In the genomic region with DNA sequence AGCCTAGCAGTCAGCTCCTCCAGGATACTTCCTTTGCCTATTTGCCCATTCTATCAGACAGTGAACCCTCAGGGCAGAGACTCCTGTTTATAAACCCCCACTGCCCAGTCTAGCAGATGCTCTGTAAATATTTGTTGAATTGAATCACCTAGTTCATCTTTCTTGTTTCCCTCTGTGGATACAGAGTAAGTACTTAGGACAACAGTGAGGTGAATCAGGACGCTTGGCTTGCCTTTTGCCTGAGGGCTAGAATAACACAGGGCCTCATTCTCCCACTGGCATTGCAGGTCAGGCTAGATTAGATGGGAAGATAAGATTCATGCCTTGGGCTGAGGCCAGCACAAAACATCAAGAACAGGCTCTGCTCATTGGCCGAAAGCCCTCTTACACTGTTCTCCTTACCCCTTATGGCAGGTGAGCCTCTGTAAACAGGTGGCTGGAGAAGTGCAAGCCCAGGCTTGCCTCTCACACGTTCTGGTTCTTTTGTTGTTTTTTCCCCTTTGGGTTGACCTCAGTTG, we compare ENCODE assay signal across 9 cellular contexts. TPM values are rescaled to one million over a fixed set of nuclear protein-coding genes. Genes with fewer than 3 reads are reported as not detected.
A peak's percentile ranks its signal among the peaks of the same experiment; 100 is the strongest.
DNase-seq lines count a peak whose midpoint lies in the region; ATAC-seq, FAIRE-seq and TF ChIP-seq lines count a peak whose summit lies in the region.
"Had no signal": no experiment of that assay in that cellular context is flagged by ENCODE, and none has a peak within 500 bp of the region (broad histone marks: within the 10 kb centered on the region; RNA-seq: fewer than 3 reads in every experiment).

No MANE protein-coding gene starts in this region.

- peak overlapping the region; percentile 1 for H3K9ac ChIP-seq in astrocyte (ENCODE audit: low read length)

- H3K9me3 Mint-ChIP-seq in GM23338 (no peaks in the 10 kb centered on the region), astrocyte (ENCODE audit: unreplicated experiment) (no peaks in the 10 kb centered on the region)

- peak; percentile 55 for ATAC-seq in GM23338

- peaks cover 4% of the 10 kb centered on the region for H3K27me3 Mint-ChIP-seq in GM23338 (ENCODE audit: insufficient read depth, low read depth, poor library complexity)
- H3K27me3 Mint-ChIP-seq in astrocyte (ENCODE audit: low read depth, unreplicated experiment) = peaks cover 2% of the 10 kb centered on the region

- H3K4me1 ChIP-seq in GM23338 (ENCODE audit: insufficient read depth) (peaks cover 11% of the 10 kb centered on the region; the same call in 1 of the 2 replicates), astrocyte (ENCODE audit: insufficient read depth, low read length) (peaks cover 15% of the 10 kb centered on the region), prostate gland (replicated peaks) (peaks cover 3% of the 10 kb centered on the region)

- TF ChIP-seq POLR2A in prostate gland (IDR thresholded peaks at IDR 0.05) = no peak

- H3K4me1 Mint-ChIP-seq in GM23338 (peaks cover 8% of the 10 kb centered on the region), astrocyte (ENCODE audit: low read depth, unreplicated experiment) (peaks cover 22% of the 10 kb centered on the region)

- H3K9me3 ChIP-seq in astrocyte (ENCODE audit: insufficient read depth, low read depth, low read length) (no peaks in the 10 kb centered on the region), prostate gland (no peaks in the 10 kb centered on the region)

- DNase-seq in GM23338 (ENCODE audit: low spot score) (no peak), NCI-H226 (peak; percentile 89), astrocyte (ENCODE audit: low read depth) (peak; percentile 47), prostate gland (ENCODE audit: low spot score) (peak; percentile 91), iPS-NIHi11 (ENCODE audit: low spot score) (no peak), inferior parietal cortex (ENCODE audit: extremely low spot score) (no peak)
- no peak for DNase-seq in stimulated activated CD4-positive, alpha-beta T cell treated with anti-CD3 and anti-CD28 coated beads, Interleukin-2, amount 100 ng/mL, for 24 hours

- WGBS in prostate gland = 33% methylated on average over 3 of the region's 3 CpGs

- H3K4me2 ChIP-seq in GM23338 = no peak overlapping the region
- H3K4me2 ChIP-seq in astrocyte (ENCODE audit: low read length) = peak overlapping the region; percentile 26

- FAIRE-seq in astrocyte (lab: Jason Lieb, UNC) = no peak
- FAIRE-seq: GM18507 had no signal

- H3K27me3 ChIP-seq in GM23338 (ENCODE audit: insufficient read depth) = no peaks in the 10 kb centered on the region; the same call in 1 of the 2 replicates
- H3K27me3 ChIP-seq in astrocyte (ENCODE audit: insufficient read depth, low read length) = no peaks in the 10 kb centered on the region
- no peaks in the 10 kb centered on the region for H3K27me3 ChIP-seq in prostate gland (replicated peaks; ENCODE audit: insufficient read depth)

- no peaks in the 10 kb centered on the region for H3K9me2 ChIP-seq in GM23338 (ENCODE audit: insufficient read depth)

- TF ChIP-seq CTCF in C4-2B (conservative IDR thresholded peaks at IDR 0.05) (no peak), GM23338 (conservative IDR thresholded peaks at IDR 0.05; ENCODE audit: low read depth in 2 of 2) (no peak), astrocyte (IDR thresholded peaks at IDR 0.05; ENCODE audit: insufficient read depth, low read depth, low read length) (no peak), prostate gland (IDR thresholded peaks at IDR 0.05) (no peak)

- no peaks in the 10 kb centered on the region for H4K20me1 ChIP-seq in GM23338 (replicated peaks; ENCODE audit: insufficient read depth)
- H4K20me1 ChIP-seq in astrocyte (ENCODE audit: insufficient read depth, low read length) = no peaks in the 10 kb centered on the region

- H3K4me3 Mint-ChIP-seq in GM23338 (no peak overlapping the region), astrocyte (ENCODE audit: unreplicated experiment) (no peak overlapping the region)

- H3K4me3 ChIP-seq in GM23338 (no peak overlapping the region), astrocyte (ENCODE audit: insufficient read depth, low read depth, low read length) (no peak overlapping the region), prostate gland (no peak overlapping the region)

- H3K27ac Mint-ChIP-seq in GM23338 (no peak overlapping the region), astrocyte (ENCODE audit: unreplicated experiment) (peak overlapping the region; percentile 59)

- H3K36me3 Mint-ChIP-seq in GM23338 (ENCODE audit: low read depth) (no peaks in the 10 kb centered on the region), astrocyte (ENCODE audit: low read depth, unreplicated experiment) (no peaks in the 10 kb centered on the region)

- H2AFZ ChIP-seq in GM23338 (peak overlapping the region; percentile 81; the same call in 1 of the 2 replicates), astrocyte (ENCODE audit: low read depth, low read length) (no peak overlapping the region)

- H3K36me3 ChIP-seq in GM23338 (ENCODE audit: insufficient read depth) (no peaks in the 10 kb centered on the region), astrocyte (ENCODE audit: insufficient read depth, low read length) (no peaks in the 10 kb centered on the region), prostate gland (no peaks in the 10 kb centered on the region)

- H3K79me2 ChIP-seq in GM23338 (replicated peaks; ENCODE audit: insufficient read depth) = no peaks in the 10 kb centered on the region
- H3K79me2 ChIP-seq in astrocyte (ENCODE audit: insufficient read depth, low read length) = no peaks in the 10 kb centered on the region

- intact Hi-C loops in prostate gland (cut with DNase I) = no loop called here

- H3K27ac ChIP-seq in C4-2B (peak overlapping the region; percentile 79), GM23338 (ENCODE audit: low read depth) (no peak overlapping the region), astrocyte (ENCODE audit: low read depth, low read length) (no peak overlapping the region), prostate gland (peak overlapping the region; percentile 35 to 45)

- no peaks in the 10 kb centered on the region for H3F3A ChIP-seq in GM23338 (replicated peaks; ENCODE audit: low read depth)

TF ChIP-seq in GM23338, 12 proteins besides CTCF, POLR2A, EP300 and RAD21 (continues in another document):
- TF ChIP-seq JUNB (IDR thresholded peaks at IDR 0.05; ENCODE audit: unreplicated experiment) = no peak
- TF ChIP-seq ZNF114 (CRISPR knock-in tag; IDR thresholded peaks at IDR 0.05) = no peak
- no peak for TF ChIP-seq POLR2AphosphoS5 (IDR thresholded peaks at IDR 0.05; ENCODE audit: low read depth)
- TF ChIP-seq CREB1 (CRISPR knock-in tag; IDR thresholded peaks at IDR 0.05; ENCODE audit: low read depth) = no peak
- no peak for TF ChIP-seq EZH2phosphoT487 (IDR thresholded peaks at IDR 0.05; ENCODE audit: unreplicated experiment)
- TF ChIP-seq, protein P1, sequence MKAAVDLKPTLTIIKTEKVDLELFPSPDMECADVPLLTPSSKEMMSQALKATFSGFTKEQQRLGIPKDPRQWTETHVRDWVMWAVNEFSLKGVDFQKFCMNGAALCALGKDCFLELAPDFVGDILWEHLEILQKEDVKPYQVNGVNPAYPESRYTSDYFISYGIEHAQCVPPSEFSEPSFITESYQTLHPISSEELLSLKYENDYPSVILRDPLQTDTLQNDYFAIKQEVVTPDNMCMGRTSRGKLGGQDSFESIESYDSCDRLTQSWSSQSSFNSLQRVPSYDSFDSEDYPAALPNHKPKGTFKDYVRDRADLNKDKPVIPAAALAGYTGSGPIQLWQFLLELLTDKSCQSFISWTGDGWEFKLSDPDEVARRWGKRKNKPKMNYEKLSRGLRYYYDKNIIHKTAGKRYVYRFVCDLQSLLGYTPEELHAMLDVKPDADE (IDR thresholded peaks at IDR 0.05) = no peak
- TF ChIP-seq ZNF331 (CRISPR knock-in tag; IDR thresholded peaks at IDR 0.05; ENCODE audit: low read depth) = no peak
- no peak for TF ChIP-seq EZH2 (IDR thresholded peaks at IDR 0.05; ENCODE audit: low read depth, unreplicated experiment)

RNA-seq across cellular contexts. Expression of a gene that starts 22.2 kb away (rescaled TPM):
- not detected in 2 replicates for total RNA-seq in GM23338 (2014; rRNA removed; shearing (Covaris generic))
- polyA plus RNA-seq in GM23338 (2016; fragmentation: Nextera tagmentation; extraction: Ambion mirVana) = not detected in 2 replicates
- total RNA-seq in astrocyte (not detected in 2 replicates), prostate gland (1 to 10 TPM in 1 of 2 donors, under 1 TPM in 1; 0.32 to 2.4 TPM)

Comparison
In these comparisons a context has a peak if more than half of its experiments do, and no peak if none do; other contexts are left out.
1. H3K27ac ChIP-seq: peak in C4-2B (single experiment) and prostate gland (2 of 2); none in GM23338 (single experiment) and astrocyte (single experiment).
2. DNase-seq: peak in NCI-H226 (single experiment), astrocyte (single experiment) and prostate gland (single experiment); none in GM23338 (single experiment), iPS-NIHi11 (single experiment), inferior parietal cortex (single experiment) and stimulated activated CD4-positive, alpha-beta T cell treated with anti-CD3 and anti-CD28 coated beads, Interleukin-2, amount 100 ng/mL, for 24 hours (0 of 2).